In genomic region chr4:176335421-176335820, GRCh38 we compare ENCODE assay signal across 29 cellular contexts. TPM values are rescaled to one million over a fixed set of nuclear protein-coding genes. Genes with fewer than 3 reads are reported as not detected.
DNase-seq lines count a peak whose midpoint lies in the region; ATAC-seq and TF ChIP-seq lines count a peak whose summit lies in the region.
"Had no signal": no experiment of that assay in that cellular context is flagged by ENCODE, and none has a peak within 500 bp of the region (broad histone marks: within the 10 kb centered on the region; RNA-seq: fewer than 3 reads in every experiment).

No MANE protein-coding gene starts in this region.

- H3K4me3 ChIP-seq in epithelial cell of esophagus (ENCODE audit: low read length): no peak overlapping the region
- no peak overlapping the region for H3K4me3 ChIP-seq in mesendoderm (ENCODE audit: low read length)
- H3K4me3 ChIP-seq: smooth muscle cell had no signal

- peaks cover 4% of the 10 kb centered on the region for H3K79me1 ChIP-seq in mesendoderm (ENCODE audit: low read length)

- H3K27ac ChIP-seq in mesendoderm (ENCODE audit: low read depth, low read length): no peak overlapping the region
- H3K27ac ChIP-seq: 22Rv1 had no signal

- intact Hi-C loops in posterior vena cava (cut with DNase I): loop anchor here (10.0 kb wide), 1 partner anchor 301 kb away; no protein-coding TSS in a partner anchor

- no peak overlapping the region for H4K5ac ChIP-seq in mesendoderm (ENCODE audit: low read length)

- in situ Hi-C loops in SK-MEL-5 (cut with HindIII; ENCODE audit: low pct_unique_long_range_greater_than_20kb, low sequenced_read_pairs): no loop called here

- H3K27me3 Mint-ChIP-seq in activated naive CD4-positive, alpha-beta T cell treated with anti-CD3 and anti-CD28 coated beads, Interleukin-2, amount 50 U/mL, for 24 hours: no peaks in the 10 kb centered on the region
- H3K27me3 Mint-ChIP-seq: activated B cell treated with CpG ODN at 0.5 μM for 24 hours; activated naive CD8-positive, alpha-beta T cell treated with anti-CD3 and anti-CD28 coated beads for 36 hours; CD8-positive, alpha-beta memory T cell had no signal

- no peaks in the 10 kb centered on the region for H3K4me1 ChIP-seq in mesendoderm (ENCODE audit: control insufficient read depth, low read depth, low read length)

- H4K8ac ChIP-seq in mesendoderm (ENCODE audit: low read depth, low read length): no peak overlapping the region

- H2BK120ac ChIP-seq in mesendoderm (ENCODE audit: low read depth, low read length): no peak overlapping the region

- H3K9me3 Mint-ChIP-seq in activated naive CD4-positive, alpha-beta T cell treated with anti-CD3 and anti-CD28 coated beads, Interleukin-2, amount 50 U/mL, for 24 hours: no peaks in the 10 kb centered on the region
- H3K9me3 Mint-ChIP-seq: activated B cell treated with CpG ODN at 0.5 μM for 24 hours; activated naive CD8-positive, alpha-beta T cell treated with anti-CD3 and anti-CD28 coated beads for 36 hours; activated T-helper 1 cell treated with anti-CD3 and anti-CD28 coated beads, Interleukin-12 subunit alpha, Interleukin-12 subunit beta, Interleukin-2, Interleukin-4 antibody, amounts not matched to agents 30 ng/mL and 10 ng/mL and 1 ng/mL, durations not matched to agents 14 hours and 24 hours and 36 hours; CD8-positive, alpha-beta memory T cell; stimulated activated effector memory CD8-positive, alpha-beta T cell treated with anti-CD3 and anti-CD28 coated beads, Interleukin-12 subunit alpha, Interleukin-12 subunit beta, amount 100 ng/mL, for 72 hours had no signal

- ATAC-seq in HG03175 (IDR thresholded peaks at IDR 0.05; ENCODE audit: unreplicated experiment) (no peak), GM19395 (IDR thresholded peaks at IDR 0.05; ENCODE audit: unreplicated experiment) (no peak)
- ATAC-seq: esophagus mucosa; left cardiac atrium; Right ventricle myocardium inferior; stimulated activated effector memory CD8-positive, alpha-beta T cell treated with anti-CD3 and anti-CD28 coated beads, Interleukin-12 subunit alpha, Interleukin-12 subunit beta, amount 100 ng/mL, for 72 hours had no signal

- no peak overlapping the region for H3K9ac ChIP-seq in mesendoderm (ENCODE audit: low read length)

- H3K4me1 Mint-ChIP-seq in activated naive CD4-positive, alpha-beta T cell treated with anti-CD3 and anti-CD28 coated beads, Interleukin-2, amount 50 U/mL, for 24 hours: peaks cover 25% of the 10 kb centered on the region

- peaks cover 3% of the 10 kb centered on the region for H3K36me3 Mint-ChIP-seq in activated naive CD4-positive, alpha-beta T cell treated with anti-CD3 and anti-CD28 coated beads, Interleukin-2, amount 50 U/mL, for 24 hours

- H3K18ac ChIP-seq in mesendoderm (ENCODE audit: low read length): no peak overlapping the region

- H2AK5ac ChIP-seq in mesendoderm (ENCODE audit: low read length): no peak overlapping the region

- no CpG with 5 or more reads among the region's 1 CpG for WGBS in mesendoderm (ENCODE audit: extremely low coverage, insufficient coverage, low lambda C conversion rate)

- no peak for TF ChIP-seq CTCF in epithelial cell of esophagus (IDR thresholded peaks at IDR 0.05; ENCODE audit: insufficient read depth, low read depth, low read length, missing control alignments)

- peak overlapping the region; percentile 3 for H3K27ac Mint-ChIP-seq in activated naive CD4-positive, alpha-beta T cell treated with anti-CD3 and anti-CD28 coated beads, Interleukin-2, amount 50 U/mL, for 24 hours
- H3K27ac Mint-ChIP-seq: activated B cell treated with CpG ODN at 0.5 μM for 24 hours; activated naive CD8-positive, alpha-beta T cell treated with anti-CD3 and anti-CD28 coated beads for 36 hours; activated T-helper 1 cell treated with anti-CD3 and anti-CD28 coated beads, Interleukin-12 subunit alpha, Interleukin-12 subunit beta, Interleukin-2, Interleukin-4 antibody, amounts not matched to agents 30 ng/mL and 10 ng/mL and 1 ng/mL, durations not matched to agents 14 hours and 24 hours and 36 hours; stimulated activated effector memory CD8-positive, alpha-beta T cell treated with anti-CD3 and anti-CD28 coated beads, Interleukin-12 subunit alpha, Interleukin-12 subunit beta, amount 100 ng/mL, for 72 hours had no signal

- H3K23ac ChIP-seq in mesendoderm (ENCODE audit: low read length): no peak overlapping the region

- no peak overlapping the region for H2BK5ac ChIP-seq in mesendoderm (ENCODE audit: low read length)

- no peaks in the 10 kb centered on the region for H3K27me3 ChIP-seq in mesendoderm (ENCODE audit: insufficient read depth, low read length, poor library complexity)

- no peak overlapping the region for H2BK15ac ChIP-seq in mesendoderm (replicated peaks; ENCODE audit: low read depth)

- H3K4me2 ChIP-seq in mesendoderm (ENCODE audit: low read length): no peak overlapping the region
- H3K4me2 ChIP-seq: smooth muscle cell had no signal

- H3K56ac ChIP-seq in mesendoderm (ENCODE audit: low read length): no peak overlapping the region

- no peaks in the 10 kb centered on the region for H3K36me3 ChIP-seq in mesendoderm (ENCODE audit: control insufficient read depth, insufficient read depth, low read length)

- H3K79me2 ChIP-seq in mesendoderm (ENCODE audit: control insufficient read depth, insufficient read depth, low read length): peaks cover 2% of the 10 kb centered on the region

- H3K4ac ChIP-seq in mesendoderm (ENCODE audit: low read depth, low read length): no peak overlapping the region

- no peak overlapping the region for H3K4me3 Mint-ChIP-seq in activated naive CD4-positive, alpha-beta T cell treated with anti-CD3 and anti-CD28 coated beads, Interleukin-2, amount 50 U/mL, for 24 hours
- H3K4me3 Mint-ChIP-seq: activated B cell treated with CpG ODN at 0.5 μM for 24 hours; activated naive CD8-positive, alpha-beta T cell treated with anti-CD3 and anti-CD28 coated beads for 36 hours; activated T-helper 1 cell treated with anti-CD3 and anti-CD28 coated beads, Interleukin-12 subunit alpha, Interleukin-12 subunit beta, Interleukin-2, Interleukin-4 antibody, amounts not matched to agents 30 ng/mL and 10 ng/mL and 1 ng/mL, durations not matched to agents 14 hours and 24 hours and 36 hours; CD8-positive, alpha-beta memory T cell; stimulated activated effector memory CD8-positive, alpha-beta T cell treated with anti-CD3 and anti-CD28 coated beads, Interleukin-12 subunit alpha, Interleukin-12 subunit beta, amount 100 ng/mL, for 72 hours had no signal

- no peak for DNase-seq in activated naive CD4-positive, alpha-beta T cell treated with anti-CD3 and anti-CD28 coated beads, Interleukin-2, amount 50 U/mL, for 16 hours
- DNase-seq in SK-MEL-5 (ENCODE audit: low read depth, low spot score) (peak; percentile 27), epithelial cell of esophagus (ENCODE audit: low read depth) (peak; percentile 18), mesendoderm (peak; percentile 31), posterior vena cava (ENCODE audit: low spot score) (no peak)
- DNase-seq: activated B cell treated with CpG ODN at 0.5 μM for 24 hours; activated CD4-positive, alpha-beta T cell treated with anti-CD3 and anti-CD28 coated beads, Interleukin-2, amount 50 U/mL, for 4 hours; activated naive CD8-positive, alpha-beta T cell treated with anti-CD3 and anti-CD28 coated beads for 36 hours; CD8-positive, alpha-beta memory T cell; effector CD8-positive, alpha-beta T cell; GOT3; head of caudate nucleus; left cardiac atrium; mesenchymal stem cell; NCI-H1092; NCI-H187 treated with DMSO at 0.1 percent for 48 hours; NCI-H748 treated with DMSO at 0.1 percent for 48 hours; retina; stimulated activated CD4-positive, alpha-beta T cell treated with anti-CD3 and anti-CD28 coated beads, Interleukin-2, amount 100 ng/mL, for 24 hours; substantia nigra had no signal

RNA-seq across cellular contexts. Expression of gene SPCS3, which starts 15.7 kb away (rescaled TPM):
- total RNA-seq in SK-MEL-5 (2014; rRNA removed; shearing (Covaris generic)): 157 and 169 TPM in 2 replicates
- polyA plus RNA-seq in SK-MEL-5 (2015; cell fraction: cytosol; rRNA removed): 70.2 and 84.1 TPM in 2 replicates
- polyA plus RNA-seq in SK-MEL-5 (2015; cell fraction: nucleus; rRNA removed): 139 and 165 TPM in 2 replicates
- 71.5 TPM for polyA plus RNA-seq in mesendoderm (2013, experiment 1 of 2)
- 69.3 TPM for polyA plus RNA-seq in mesendoderm (2013, experiment 2 of 2)
- total RNA-seq in posterior vena cava: 100 to 1,000 TPM; 127 to 184 TPM

Comparison
In these comparisons a context has a peak if more than half of its experiments do, and no peak if none do; other contexts are left out.
1. DNase-seq: peak in SK-MEL-5 (single experiment), epithelial cell of esophagus (single experiment) and mesendoderm (single experiment); none in activated naive CD4-positive, alpha-beta T cell treated with anti-CD3 and anti-CD28 coated beads, Interleukin-2, amount 50 U/mL, for 16 hours (single experiment) and posterior vena cava (single experiment).